Comparison of ENCODE assay signal across 1 cellular context in the genomic region with DNA sequence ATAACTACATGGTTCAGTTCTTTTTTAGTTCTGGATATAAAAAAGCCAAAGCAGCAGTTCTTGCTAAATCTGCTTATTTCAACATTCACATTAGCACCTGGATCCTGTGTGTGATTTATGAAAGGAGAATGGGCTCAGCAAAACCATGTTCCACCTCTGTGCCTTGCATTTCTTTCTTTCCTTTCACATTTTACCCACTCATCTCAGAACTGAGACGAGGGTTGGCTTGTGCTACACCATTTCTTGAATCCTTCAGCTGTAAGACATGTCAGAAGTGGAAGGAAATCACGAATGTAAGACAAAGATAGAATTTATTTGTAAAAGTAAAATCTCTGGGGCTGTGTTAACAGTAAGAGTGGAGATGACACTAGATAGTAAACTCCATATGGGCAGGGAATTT.
TF ChIP-seq lines count a peak whose summit lies in the region.

No MANE protein-coding gene starts in this region.

TF ChIP-seq in IMR-90, 13 proteins besides CTCF, POLR2A, EP300 and RAD21:
- no peak for TF ChIP-seq FOS (IDR thresholded peaks at IDR 0.05; ENCODE audit: low read depth, low read length)
- TF ChIP-seq RFX5 (IDR thresholded peaks at IDR 0.05; ENCODE audit: low read depth, low read length) = no peak
- TF ChIP-seq MAFK (IDR thresholded peaks at IDR 0.05; ENCODE audit: low read depth, low read length) = no peak
- no peak for TF ChIP-seq MXI1 (IDR thresholded peaks at IDR 0.05; ENCODE audit: borderline replicate concordance, low read depth, low read length)
- TF ChIP-seq CHD1 (IDR thresholded peaks at IDR 0.05; ENCODE audit: low read depth, low read length) = no peak
- TF ChIP-seq SMC3 (IDR thresholded peaks at IDR 0.05; ENCODE audit: low read depth, low read length) = no peak
- no peak for TF ChIP-seq BHLHE40 (IDR thresholded peaks at IDR 0.05; ENCODE audit: low read depth, low read length)
- TF ChIP-seq MAZ (IDR thresholded peaks at IDR 0.05; ENCODE audit: borderline replicate concordance, low read depth, low read length) = no peak
- TF ChIP-seq, protein P1, sequence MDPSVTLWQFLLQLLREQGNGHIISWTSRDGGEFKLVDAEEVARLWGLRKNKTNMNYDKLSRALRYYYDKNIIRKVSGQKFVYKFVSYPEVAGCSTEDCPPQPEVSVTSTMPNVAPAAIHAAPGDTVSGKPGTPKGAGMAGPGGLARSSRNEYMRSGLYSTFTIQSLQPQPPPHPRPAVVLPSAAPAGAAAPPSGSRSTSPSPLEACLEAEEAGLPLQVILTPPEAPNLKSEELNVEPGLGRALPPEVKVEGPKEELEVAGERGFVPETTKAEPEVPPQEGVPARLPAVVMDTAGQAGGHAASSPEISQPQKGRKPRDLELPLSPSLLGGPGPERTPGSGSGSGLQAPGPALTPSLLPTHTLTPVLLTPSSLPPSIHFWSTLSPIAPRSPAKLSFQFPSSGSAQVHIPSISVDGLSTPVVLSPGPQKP (IDR thresholded peaks at IDR 0.05; ENCODE audit: borderline replicate concordance, low read depth, low read length) = no peak
- no peak for TF ChIP-seq RCOR1 (IDR thresholded peaks at IDR 0.05; ENCODE audit: insufficient replicate concordance, low read length)
TF ChIP-seq in IMR-90: peak in this region for 0.
